ENCODE assay signal across 7 cellular contexts in genomic region chr13:44273991-44274810, GRCh38.
DNase-seq lines count a peak whose midpoint lies in the region; ATAC-seq, FAIRE-seq and TF ChIP-seq lines count a peak whose summit lies in the region.

No MANE protein-coding gene starts in this region.

- H3K27ac ChIP-seq in GM23338 (ENCODE audit: low read depth) (no peak overlapping the region), ascending aorta (peak overlapping the region; percentile 88 to 92), transverse colon (peak overlapping the region; percentile 76 to 81 (median 79))

- FAIRE-seq in GM18507 (lab: Jason Lieb, UNC) = peak; percentile 18

- H3K9me3 Mint-ChIP-seq in GM23338 (no peaks in the 10 kb centered on the region), chondrocyte (ENCODE audit: low read depth) (no peaks in the 10 kb centered on the region)

- no peaks in the 10 kb centered on the region for H3K9me3 ChIP-seq in ascending aorta
- H3K9me3 ChIP-seq in transverse colon = no peaks in the 10 kb centered on the region

- no peaks in the 10 kb centered on the region for H3K36me3 Mint-ChIP-seq in GM23338 (ENCODE audit: low read depth)
- no peaks in the 10 kb centered on the region for H3K36me3 Mint-ChIP-seq in chondrocyte (ENCODE audit: low read depth)

- no peak for ATAC-seq in GM23338
- peak; percentile 93 for ATAC-seq in left colon

- H3K27ac Mint-ChIP-seq in GM23338 (no peak overlapping the region), chondrocyte (ENCODE audit: unreplicated experiment) (no peak overlapping the region)

- H3K79me2 ChIP-seq in GM23338 (replicated peaks; ENCODE audit: insufficient read depth) = no peaks in the 10 kb centered on the region

- peak; percentile 68 for TF ChIP-seq EP300 in transverse colon (IDR thresholded peaks at IDR 0.05; ENCODE audit: low read depth)

- H3K4me1 Mint-ChIP-seq in GM23338 = peaks cover 11% of the 10 kb centered on the region; the same call in 2 of the 3 replicates
- H3K4me1 Mint-ChIP-seq in chondrocyte (ENCODE audit: low read depth) = peaks cover 45% of the 10 kb centered on the region

- intact Hi-C loops in ascending aorta (cut with DNase I) = loop anchor here (1.0 to 10.0 kb wide), 2 partner anchors 87 to 161 kb away; no protein-coding TSS in a partner anchor
- intact Hi-C loops in left colon (cut with DNase I, micrococcal nuclease) = no loop called here
- intact Hi-C loops in transverse colon (cut with DNase I; ENCODE audit: low total_unique reads) = loop anchor here (5.0 kb wide), 1 partner anchor 52 kb away; no protein-coding TSS in a partner anchor

- H3K27me3 ChIP-seq in GM23338 (ENCODE audit: insufficient read depth) (no peaks in the 10 kb centered on the region), ascending aorta (no peaks in the 10 kb centered on the region), transverse colon (no peaks in the 10 kb centered on the region)

- in situ Hi-C loops in transverse colon (cut with MboI; ENCODE audit: low pct_ligation_motif_present in 1 of 4, low pct_unique_long_range_greater_than_20kb in 1 of 4, low sequenced_read_pairs in 3 of 4) = no loop called here

- H3K4me2 ChIP-seq in GM23338 = no peak overlapping the region

- H3K4me1 ChIP-seq in GM23338 (ENCODE audit: insufficient read depth) = no peaks in the 10 kb centered on the region; the same call in 1 of the 2 replicates
- H3K4me1 ChIP-seq in ascending aorta = peaks cover 9 to 45% of the 10 kb centered on the region in 2 donors
- peaks cover 13 to 51% (median 24%) of the 10 kb centered on the region in 4 donors for H3K4me1 ChIP-seq in transverse colon

- no peaks in the 10 kb centered on the region for H3F3A ChIP-seq in GM23338 (replicated peaks; ENCODE audit: low read depth)

- 24 to 34% methylated on average over 4 to 6 of the region's 6 CpGs for WGBS in transverse colon (ENCODE audit: low coverage in 1 of 2), 2 donors

- peak overlapping the region; percentile 72; the same call in 1 of the 2 replicates for H2AFZ ChIP-seq in GM23338

- H3K4me3 ChIP-seq in GM23338 = no peak overlapping the region
- H3K4me3 ChIP-seq in ascending aorta = peak overlapping the region; percentile 44 to 55
- H3K4me3 ChIP-seq in transverse colon = peak overlapping the region in 1 of 4 donors; percentile 12

- H3K27me3 Mint-ChIP-seq in GM23338 (ENCODE audit: insufficient read depth, low read depth, poor library complexity) (peaks cover 4% of the 10 kb centered on the region), chondrocyte (ENCODE audit: low read depth) (no peaks in the 10 kb centered on the region)

- no peak for TF ChIP-seq CTCF in GM23338 (conservative IDR thresholded peaks at IDR 0.05; ENCODE audit: low read depth in 2 of 2)
- no peak for TF ChIP-seq CTCF in ascending aorta (IDR thresholded peaks at IDR 0.05)
- no peak for TF ChIP-seq CTCF in transverse colon (IDR thresholded peaks at IDR 0.05)
- TF ChIP-seq CTCF in chondrocyte (IDR thresholded peaks at IDR 0.05) = no peak

- peaks cover 17% of the 10 kb centered on the region; the same call in 1 of the 2 replicates for H3K9me2 ChIP-seq in GM23338 (ENCODE audit: insufficient read depth)

- no peaks in the 10 kb centered on the region for H3K36me3 ChIP-seq in GM23338 (ENCODE audit: insufficient read depth)
- H3K36me3 ChIP-seq in ascending aorta = no peaks in the 10 kb centered on the region
- H3K36me3 ChIP-seq in transverse colon = no peaks in the 10 kb centered on the region

- H4K20me1 ChIP-seq in GM23338 (replicated peaks; ENCODE audit: insufficient read depth) = no peaks in the 10 kb centered on the region

- DNase-seq in GM18507 (ENCODE audit: extremely low spot score, insufficient read length, low read depth) (peak; percentile 7), GM23338 (ENCODE audit: low spot score) (no peak), NCI-H1694 (lab: John Stamatoyannopoulos, UW) (peak; percentile 20), ascending aorta (ENCODE audit: low spot score in 2 of 2) (peak in 1 of 2 donors; percentile 57), left colon (peak in 1 of 2 donors; percentile 14), transverse colon (no peak), chondrocyte (ENCODE audit: low spot score) (no peak)

- H3K4me3 Mint-ChIP-seq in GM23338 (no peak overlapping the region), chondrocyte (ENCODE audit: unreplicated experiment) (no peak overlapping the region)

- TF ChIP-seq POLR2A in transverse colon (IDR thresholded peaks at IDR 0.05) = no peak

TF ChIP-seq in GM23338, 12 proteins besides CTCF, POLR2A, EP300 and RAD21 (continues in another document):
- TF ChIP-seq NANOG (IDR thresholded peaks at IDR 0.05; ENCODE audit: borderline replicate concordance) (no peak), STAT1 (IDR thresholded peaks at IDR 0.05; ENCODE audit: unreplicated experiment) (no peak), ZNF114 (CRISPR knock-in tag; IDR thresholded peaks at IDR 0.05) (no peak), ETS1 (IDR thresholded peaks at IDR 0.05) (no peak), POLR2AphosphoS5 (IDR thresholded peaks at IDR 0.05; ENCODE audit: low read depth) (no peak), JUNB (IDR thresholded peaks at IDR 0.05; ENCODE audit: unreplicated experiment) (no peak), EZH2phosphoT487 (IDR thresholded peaks at IDR 0.05; ENCODE audit: unreplicated experiment) (no peak), ZNF331 (CRISPR knock-in tag; IDR thresholded peaks at IDR 0.05; ENCODE audit: low read depth) (no peak)
- TF ChIP-seq, protein P1, sequence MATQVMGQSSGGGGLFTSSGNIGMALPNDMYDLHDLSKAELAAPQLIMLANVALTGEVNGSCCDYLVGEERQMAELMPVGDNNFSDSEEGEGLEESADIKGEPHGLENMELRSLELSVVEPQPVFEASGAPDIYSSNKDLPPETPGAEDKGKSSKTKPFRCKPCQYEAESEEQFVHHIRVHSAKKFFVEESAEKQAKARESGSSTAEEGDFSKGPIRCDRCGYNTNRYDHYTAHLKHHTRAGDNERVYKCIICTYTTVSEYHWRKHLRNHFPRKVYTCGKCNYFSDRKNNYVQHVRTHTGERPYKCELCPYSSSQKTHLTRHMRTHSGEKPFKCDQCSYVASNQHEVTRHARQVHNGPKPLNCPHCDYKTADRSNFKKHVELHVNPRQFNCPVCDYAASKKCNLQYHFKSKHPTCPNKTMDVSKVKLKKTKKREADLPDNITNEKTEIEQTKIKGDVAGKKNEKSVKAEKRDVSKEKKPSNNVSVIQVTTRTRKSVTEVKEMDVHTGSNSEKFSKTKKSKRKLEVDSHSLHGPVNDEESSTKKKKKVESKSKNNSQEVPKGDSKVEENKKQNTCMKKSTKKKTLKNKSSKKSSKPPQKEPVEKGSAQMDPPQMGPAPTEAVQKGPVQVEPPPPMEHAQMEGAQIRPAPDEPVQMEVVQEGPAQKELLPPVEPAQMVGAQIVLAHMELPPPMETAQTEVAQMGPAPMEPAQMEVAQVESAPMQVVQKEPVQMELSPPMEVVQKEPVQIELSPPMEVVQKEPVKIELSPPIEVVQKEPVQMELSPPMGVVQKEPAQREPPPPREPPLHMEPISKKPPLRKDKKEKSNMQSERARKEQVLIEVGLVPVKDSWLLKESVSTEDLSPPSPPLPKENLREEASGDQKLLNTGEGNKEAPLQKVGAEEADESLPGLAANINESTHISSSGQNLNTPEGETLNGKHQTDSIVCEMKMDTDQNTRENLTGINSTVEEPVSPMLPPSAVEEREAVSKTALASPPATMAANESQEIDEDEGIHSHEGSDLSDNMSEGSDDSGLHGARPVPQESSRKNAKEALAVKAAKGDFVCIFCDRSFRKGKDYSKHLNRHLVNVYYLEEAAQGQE (IDR thresholded peaks at IDR 0.05; ENCODE audit: unreplicated experiment) = no peak

Comparison
In these comparisons a context has a peak if more than half of its experiments do, and no peak if none do; other contexts are left out.
1. DNase-seq: peak in GM18507 (single experiment) and NCI-H1694 (single experiment); none in GM23338 (single experiment), transverse colon (single experiment) and chondrocyte (single experiment).
2. intact Hi-C loops: an anchor here in ascending aorta (1.0 to 10.0 kb wide) and transverse colon (5.0 kb wide); none called in left colon.